10 cellular contexts compared by ENCODE assay signal in genomic region chr2:42408009-42408408, GRCh38.
"Had no signal": no experiment of that assay in that cellular context is flagged by ENCODE, and none has a peak within 500 bp of the region (broad histone marks: within the 10 kb centered on the region; RNA-seq: fewer than 3 reads in every experiment).

No MANE protein-coding gene starts in this region.

- H3K4me3 Mint-ChIP-seq: H9, HFFc6 had no signal

- H2AFZ ChIP-seq: GM23248 had no signal

- H3K27ac ChIP-seq: GM23248 had no signal

- ATAC-seq: HCT116 had no signal

- H3K4me1 ChIP-seq: HAP-1 had no signal

- H3K4me1 Mint-ChIP-seq: H9 had no signal

- H3K9me3 Mint-ChIP-seq: HFFc6 had no signal

- H3K27ac Mint-ChIP-seq: H9, HFFc6 had no signal

- DNase-seq: GM23248, GOT3, H7, H9, HCEC 1CT, HFFc6 had no signal

- H3K9ac ChIP-seq: GM23248 had no signal

- H3K4me3 ChIP-seq: GM23248, HAP-1 had no signal

- FAIRE-seq: H1, H54 had no signal

- H3K36me3 ChIP-seq: HAP-1 had no signal
